In genomic region chr20:57701651-57702050, GRCh38 we compare ENCODE assay signal across 13 cellular contexts. TPM values are rescaled to one million over a fixed set of nuclear protein-coding genes. Genes with fewer than 3 reads are reported as not detected.
DNase-seq lines count a peak whose midpoint lies in the region; ATAC-seq, FAIRE-seq and TF ChIP-seq lines count a peak whose summit lies in the region.
"Had no signal": no experiment of that assay in that cellular context is flagged by ENCODE, and none has a peak within 500 bp of the region (broad histone marks: within the 10 kb centered on the region; RNA-seq: fewer than 3 reads in every experiment).

No MANE protein-coding gene starts in this region.

- peak overlapping the region; percentile 85 for H3K4me2 ChIP-seq in A549
- H3K4me2 ChIP-seq in OCI-LY3 (ENCODE audit: low read length), result peak overlapping the region; percentile 65
- peak overlapping the region; percentile 15 for H3K4me2 ChIP-seq in astrocyte (ENCODE audit: low read length)
- no peak overlapping the region for H3K4me2 ChIP-seq in GM23248 (ENCODE audit: unreplicated experiment)

- ATAC-seq in A549 (no peak), HG02759 (IDR thresholded peaks at IDR 0.05; ENCODE audit: unreplicated experiment) (no peak)
- ATAC-seq in stimulated activated memory B cell treated with anti-CD40 and anti-IgM and Interleukin-4, amounts not matched to agents 10 μg/mL and 1 μg/mL and 100 μg/mL, for 72 hours, result no peak

- FAIRE-seq in A549 (lab: Jason Lieb, UNC) (no peak), astrocyte (lab: Jason Lieb, UNC) (no peak)
- FAIRE-seq: D721Med had no signal

- H3K9ac ChIP-seq in OCI-LY3 (ENCODE audit: low read length) (no peak overlapping the region), astrocyte (ENCODE audit: low read length) (no peak overlapping the region), GM23248 (no peak overlapping the region)

- TF ChIP-seq POLR2A in A549 (IDR thresholded peaks at IDR 0.05; ENCODE audit: low read length), result no peak

- H3K9me3 ChIP-seq in A549, result no peaks in the 10 kb centered on the region
- H3K9me3 ChIP-seq in OCI-LY3 (ENCODE audit: insufficient read depth, low read length), result no peaks in the 10 kb centered on the region
- H3K9me3 ChIP-seq in astrocyte (ENCODE audit: insufficient read depth, low read depth, low read length), result no peaks in the 10 kb centered on the region
- no peaks in the 10 kb centered on the region for H3K9me3 ChIP-seq in GM23248 (ENCODE audit: low read depth)
- H3K9me3 ChIP-seq: SJSA1 had no signal

- TF ChIP-seq CTCF in A549 (IDR thresholded peaks at IDR 0.05) (no peak), OCI-LY3 (IDR thresholded peaks at IDR 0.05; ENCODE audit: low read depth, low read length) (no peak), astrocyte (IDR thresholded peaks at IDR 0.05; ENCODE audit: insufficient read depth, low read depth, low read length) (no peak)

- H3K27ac ChIP-seq in A549, result peak overlapping the region; percentile 92 to 97
- H3K27ac ChIP-seq in OCI-LY3 (ENCODE audit: low read length), result no peak overlapping the region
- no peak overlapping the region for H3K27ac ChIP-seq in astrocyte (ENCODE audit: low read depth, low read length)
- no peak overlapping the region for H3K27ac ChIP-seq in GM23248
- H3K27ac ChIP-seq: SJSA1 had no signal

- no peaks in the 10 kb centered on the region for H3K36me3 ChIP-seq in OCI-LY3 (replicated peaks; ENCODE audit: low read depth, low read length)
- H3K36me3 ChIP-seq in astrocyte (ENCODE audit: insufficient read depth, low read length), result peaks cover 3% of the 10 kb centered on the region
- no peaks in the 10 kb centered on the region for H3K36me3 ChIP-seq in GM23248 (ENCODE audit: low read depth)
- H3K36me3 ChIP-seq: SJSA1 had no signal

- H3K4me3 ChIP-seq in A549 (no peak overlapping the region), OCI-LY3 (ENCODE audit: low read length) (no peak overlapping the region; the same call in 1 of the 2 replicates), astrocyte (ENCODE audit: insufficient read depth, low read depth, low read length) (no peak overlapping the region), GM23248 (no peak overlapping the region)
- H3K4me3 ChIP-seq: SJSA1 had no signal

- peaks cover 69% of the 10 kb centered on the region for H3K4me1 Mint-ChIP-seq in astrocyte (ENCODE audit: low read depth, unreplicated experiment)
- H3K4me1 Mint-ChIP-seq in stimulated activated memory B cell treated with anti-CD40 and anti-IgM and Interleukin-4, amounts not matched to agents 10 μg/mL and 1 μg/mL and 100 μg/mL, for 72 hours, result peaks cover 97% of the 10 kb centered on the region

- TF ChIP-seq EP300 in A549 (IDR thresholded peaks at IDR 0.05), result no peak

- H3F3A ChIP-seq in GM23248 (ENCODE audit: insufficient read depth), result peaks cover 39% of the 10 kb centered on the region

- no peak overlapping the region for H3K27ac Mint-ChIP-seq in astrocyte (ENCODE audit: unreplicated experiment)
- H3K27ac Mint-ChIP-seq in stimulated activated memory B cell treated with anti-CD40 and anti-IgM and Interleukin-4, amounts not matched to agents 10 μg/mL and 1 μg/mL and 100 μg/mL, for 72 hours, result peak overlapping the region; percentile 30

- peaks cover 95% of the 10 kb centered on the region for H3K4me1 ChIP-seq in A549
- H3K4me1 ChIP-seq in OCI-LY3 (ENCODE audit: low read length), result peaks cover 35% of the 10 kb centered on the region
- H3K4me1 ChIP-seq in astrocyte (ENCODE audit: insufficient read depth, low read length), result peaks cover 81% of the 10 kb centered on the region
- H3K4me1 ChIP-seq in GM23248 (ENCODE audit: insufficient read depth), result peaks cover 20% of the 10 kb centered on the region

- H3K9me3 Mint-ChIP-seq in astrocyte (ENCODE audit: unreplicated experiment), result no peaks in the 10 kb centered on the region
- no peaks in the 10 kb centered on the region for H3K9me3 Mint-ChIP-seq in stimulated activated memory B cell treated with anti-CD40 and anti-IgM and Interleukin-4, amounts not matched to agents 10 μg/mL and 1 μg/mL and 100 μg/mL, for 72 hours

- POLR2A ChIA-PET in A549 (lab: Yijun Ruan, JAX), result interaction anchor here (1.2 to 1.7 kb wide), 3 partner anchors 8 to 313 kb away, joined by 3 to 8 read pairs (median 5); partner anchors contain the start of gene PMEPA1

- H3K27me3 ChIP-seq in OCI-LY3 (ENCODE audit: low read depth, low read length) (peaks cover 69% of the 10 kb centered on the region), astrocyte (ENCODE audit: insufficient read depth, low read length) (no peaks in the 10 kb centered on the region), GM23248 (replicated peaks; ENCODE audit: insufficient read depth) (no peaks in the 10 kb centered on the region)
- H3K27me3 ChIP-seq: SJSA1 had no signal

- peak overlapping the region; percentile 11 for H3K4me3 Mint-ChIP-seq in astrocyte (ENCODE audit: unreplicated experiment)
- peak overlapping the region; percentile 19 for H3K4me3 Mint-ChIP-seq in stimulated activated memory B cell treated with anti-CD40 and anti-IgM and Interleukin-4, amounts not matched to agents 10 μg/mL and 1 μg/mL and 100 μg/mL, for 72 hours

- in situ Hi-C loops in GM23248 (cut with MboI), result no loop called here

- H3K79me2 ChIP-seq in OCI-LY3 (ENCODE audit: low read length) (no peaks in the 10 kb centered on the region), astrocyte (ENCODE audit: insufficient read depth, low read length) (peaks cover 94% of the 10 kb centered on the region), GM23248 (ENCODE audit: insufficient read depth) (peaks cover 91% of the 10 kb centered on the region)

- DNase-seq in A549 (ENCODE audit: low read depth in 1 of 2, low spot score in 1 of 2), result no peak
- DNase-seq in astrocyte (ENCODE audit: low read depth), result no peak
- no peak for DNase-seq in SKM-1 (lab: John Stamatoyannopoulos, UW; ENCODE audit: unreplicated experiment)
- DNase-seq in stimulated activated CD8-positive, alpha-beta memory T cell treated with anti-CD3 and anti-CD28 coated beads, Interleukin-4, amount 100 ng/mL, for 48 hours, result no peak
- DNase-seq in GM23248, result no peak
- DNase-seq: H7, NCI-H187 treated with DMSO at 0.1 percent for 48 hours, RPMI8226 had no signal

- no peaks in the 10 kb centered on the region for H3K9me2 ChIP-seq in GM23248 (ENCODE audit: insufficient read depth)

- H3K27me3 Mint-ChIP-seq in astrocyte (ENCODE audit: low read depth, unreplicated experiment), result no peaks in the 10 kb centered on the region
- no peaks in the 10 kb centered on the region for H3K27me3 Mint-ChIP-seq in stimulated activated memory B cell treated with anti-CD40 and anti-IgM and Interleukin-4, amounts not matched to agents 10 μg/mL and 1 μg/mL and 100 μg/mL, for 72 hours

- 84% methylated on average over 7 of the region's 7 CpGs for WGBS in A549 (ENCODE audit: missing lambda C conversion rate)
- 96 to 97% methylated on average over 7 of the region's 7 CpGs for WGBS in GM23248 (ENCODE audit: low coverage in 1 of 2, low lambda C conversion rate in 2 of 2, missing lambda C conversion rate in 2 of 2), 2 experiments

- CTCF ChIA-PET in A549 (lab: Yijun Ruan, JAX), result interaction anchor here (0.8 to 4.2 kb wide), 5 partner anchors 9 to 491 kb away, joined by 3 to 27 read pairs (median 5); partner anchors contain the start of gene PMEPA1

- peaks cover 11% of the 10 kb centered on the region for H3K36me3 Mint-ChIP-seq in astrocyte (ENCODE audit: low read depth, unreplicated experiment)
- H3K36me3 Mint-ChIP-seq in stimulated activated memory B cell treated with anti-CD40 and anti-IgM and Interleukin-4, amounts not matched to agents 10 μg/mL and 1 μg/mL and 100 μg/mL, for 72 hours, result no peaks in the 10 kb centered on the region

- H2AFZ ChIP-seq in OCI-LY3 (ENCODE audit: low read depth, low read length) (no peak overlapping the region), astrocyte (ENCODE audit: low read depth, low read length) (no peak overlapping the region), GM23248 (no peak overlapping the region)

- H4K20me1 ChIP-seq in OCI-LY3 (ENCODE audit: insufficient read depth, low read length) (no peaks in the 10 kb centered on the region), astrocyte (ENCODE audit: insufficient read depth, low read length) (peaks cover 92% of the 10 kb centered on the region), GM23248 (ENCODE audit: insufficient read depth) (no peaks in the 10 kb centered on the region; the same call in 1 of the 2 replicates)

- no peak for TF ChIP-seq RAD21 in A549 (conservative IDR thresholded peaks at IDR 0.05 in 1 of 2, IDR thresholded peaks at IDR 0.05 in 1 of 2)

TF ChIP-seq in A549, 52 proteins besides CTCF, POLR2A, EP300 and RAD21 (continues in another document):
- no peak for TF ChIP-seq HOXA7 (CRISPR knock-in tag; IDR thresholded peaks at IDR 0.05)
- TF ChIP-seq HOXB5 (CRISPR knock-in tag; IDR thresholded peaks at IDR 0.05), result no peak
- TF ChIP-seq EHF (CRISPR knock-in tag; IDR thresholded peaks at IDR 0.05), result no peak
- TF ChIP-seq, protein P1, sequence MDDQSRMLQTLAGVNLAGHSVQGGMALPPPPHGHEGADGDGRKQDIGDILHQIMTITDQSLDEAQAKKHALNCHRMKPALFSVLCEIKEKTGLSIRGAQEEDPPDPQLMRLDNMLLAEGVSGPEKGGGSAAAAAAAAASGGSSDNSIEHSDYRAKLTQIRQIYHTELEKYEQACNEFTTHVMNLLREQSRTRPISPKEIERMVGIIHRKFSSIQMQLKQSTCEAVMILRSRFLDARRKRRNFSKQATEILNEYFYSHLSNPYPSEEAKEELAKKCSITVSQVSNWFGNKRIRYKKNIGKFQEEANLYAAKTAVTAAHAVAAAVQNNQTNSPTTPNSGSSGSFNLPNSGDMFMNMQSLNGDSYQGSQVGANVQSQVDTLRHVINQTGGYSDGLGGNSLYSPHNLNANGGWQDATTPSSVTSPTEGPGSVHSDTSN (IDR thresholded peaks at IDR 0.05), result no peak

RNA-seq across cellular contexts. Expression of gene PMEPA1, which starts 8.2 kb away (rescaled TPM):
- polyA plus RNA-seq in A549 (2011; rRNA removed), result 131 and 150 TPM in 2 replicates
- polyA plus RNA-seq in A549 (2012; cell fraction: cytosol; rRNA removed), result 145 and 229 TPM in 2 replicates
- 263 and 339 TPM in 2 replicates for polyA plus RNA-seq in A549 (2012; cell fraction: nucleus; rRNA removed)
- polyA plus RNA-seq in A549 (2017; fragmentation: RNase III; extraction: RNeasy Plus Mini Kit Qiagen cat#74134 plus additional on column Dnase treatment), result 114 to 152 TPM (median 147 TPM) in 3 replicates
- polyA minus RNA-seq in A549 (2011; rRNA and poly(A)+ RNA removed), result 151 and 188 TPM in 2 replicates
- 49.4 and 65.1 TPM in 2 replicates for total RNA-seq in astrocyte
- 6.1 and 6.6 TPM in 2 replicates for total RNA-seq in GM23248 (2014; rRNA removed; shearing (Covaris generic))
- 11.8 and 12.5 TPM in 2 replicates for polyA plus RNA-seq in GM23248 (2016; fragmentation: Nextera tagmentation; extraction: Ambion mirVana)

Comparison
In these comparisons a context has a peak if more than half of its experiments do, and no peak if none do; other contexts are left out.
1. H3K27ac ChIP-seq: peak in A549 (2 of 2); none in OCI-LY3 (single experiment), astrocyte (single experiment) and GM23248 (single experiment).